ENCODE assay signal across 1 cellular context in the genomic region with DNA sequence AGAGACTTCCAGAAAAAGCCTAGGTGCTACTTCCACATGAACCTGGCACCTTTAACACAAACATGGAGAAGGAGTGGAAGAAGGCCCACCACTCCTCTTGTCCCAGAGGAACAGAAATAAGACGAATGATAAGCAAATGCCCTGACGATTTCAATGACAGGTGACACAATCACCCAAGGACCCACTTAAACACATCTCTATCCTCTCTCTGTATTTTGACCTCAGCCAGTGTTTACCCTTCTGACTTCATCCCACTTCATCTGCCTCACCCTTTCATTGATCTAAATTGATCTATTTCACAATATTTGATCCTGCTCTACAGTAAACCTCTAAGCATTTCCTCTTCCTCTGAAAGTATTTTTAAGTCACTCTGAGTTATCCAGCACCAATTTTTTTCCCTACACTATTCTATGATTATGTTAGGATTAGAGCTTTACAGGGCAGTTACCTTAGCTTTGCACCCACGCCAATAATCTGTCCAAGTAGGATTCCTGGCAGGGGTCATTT.
TF ChIP-seq lines count a peak whose summit lies in the region.

No MANE protein-coding gene starts in this region.

TF ChIP-seq in HepG2, 621 proteins besides CTCF, POLR2A, EP300 and RAD21 (continued from another document and continues in another):
- TF ChIP-seq, protein P1, sequence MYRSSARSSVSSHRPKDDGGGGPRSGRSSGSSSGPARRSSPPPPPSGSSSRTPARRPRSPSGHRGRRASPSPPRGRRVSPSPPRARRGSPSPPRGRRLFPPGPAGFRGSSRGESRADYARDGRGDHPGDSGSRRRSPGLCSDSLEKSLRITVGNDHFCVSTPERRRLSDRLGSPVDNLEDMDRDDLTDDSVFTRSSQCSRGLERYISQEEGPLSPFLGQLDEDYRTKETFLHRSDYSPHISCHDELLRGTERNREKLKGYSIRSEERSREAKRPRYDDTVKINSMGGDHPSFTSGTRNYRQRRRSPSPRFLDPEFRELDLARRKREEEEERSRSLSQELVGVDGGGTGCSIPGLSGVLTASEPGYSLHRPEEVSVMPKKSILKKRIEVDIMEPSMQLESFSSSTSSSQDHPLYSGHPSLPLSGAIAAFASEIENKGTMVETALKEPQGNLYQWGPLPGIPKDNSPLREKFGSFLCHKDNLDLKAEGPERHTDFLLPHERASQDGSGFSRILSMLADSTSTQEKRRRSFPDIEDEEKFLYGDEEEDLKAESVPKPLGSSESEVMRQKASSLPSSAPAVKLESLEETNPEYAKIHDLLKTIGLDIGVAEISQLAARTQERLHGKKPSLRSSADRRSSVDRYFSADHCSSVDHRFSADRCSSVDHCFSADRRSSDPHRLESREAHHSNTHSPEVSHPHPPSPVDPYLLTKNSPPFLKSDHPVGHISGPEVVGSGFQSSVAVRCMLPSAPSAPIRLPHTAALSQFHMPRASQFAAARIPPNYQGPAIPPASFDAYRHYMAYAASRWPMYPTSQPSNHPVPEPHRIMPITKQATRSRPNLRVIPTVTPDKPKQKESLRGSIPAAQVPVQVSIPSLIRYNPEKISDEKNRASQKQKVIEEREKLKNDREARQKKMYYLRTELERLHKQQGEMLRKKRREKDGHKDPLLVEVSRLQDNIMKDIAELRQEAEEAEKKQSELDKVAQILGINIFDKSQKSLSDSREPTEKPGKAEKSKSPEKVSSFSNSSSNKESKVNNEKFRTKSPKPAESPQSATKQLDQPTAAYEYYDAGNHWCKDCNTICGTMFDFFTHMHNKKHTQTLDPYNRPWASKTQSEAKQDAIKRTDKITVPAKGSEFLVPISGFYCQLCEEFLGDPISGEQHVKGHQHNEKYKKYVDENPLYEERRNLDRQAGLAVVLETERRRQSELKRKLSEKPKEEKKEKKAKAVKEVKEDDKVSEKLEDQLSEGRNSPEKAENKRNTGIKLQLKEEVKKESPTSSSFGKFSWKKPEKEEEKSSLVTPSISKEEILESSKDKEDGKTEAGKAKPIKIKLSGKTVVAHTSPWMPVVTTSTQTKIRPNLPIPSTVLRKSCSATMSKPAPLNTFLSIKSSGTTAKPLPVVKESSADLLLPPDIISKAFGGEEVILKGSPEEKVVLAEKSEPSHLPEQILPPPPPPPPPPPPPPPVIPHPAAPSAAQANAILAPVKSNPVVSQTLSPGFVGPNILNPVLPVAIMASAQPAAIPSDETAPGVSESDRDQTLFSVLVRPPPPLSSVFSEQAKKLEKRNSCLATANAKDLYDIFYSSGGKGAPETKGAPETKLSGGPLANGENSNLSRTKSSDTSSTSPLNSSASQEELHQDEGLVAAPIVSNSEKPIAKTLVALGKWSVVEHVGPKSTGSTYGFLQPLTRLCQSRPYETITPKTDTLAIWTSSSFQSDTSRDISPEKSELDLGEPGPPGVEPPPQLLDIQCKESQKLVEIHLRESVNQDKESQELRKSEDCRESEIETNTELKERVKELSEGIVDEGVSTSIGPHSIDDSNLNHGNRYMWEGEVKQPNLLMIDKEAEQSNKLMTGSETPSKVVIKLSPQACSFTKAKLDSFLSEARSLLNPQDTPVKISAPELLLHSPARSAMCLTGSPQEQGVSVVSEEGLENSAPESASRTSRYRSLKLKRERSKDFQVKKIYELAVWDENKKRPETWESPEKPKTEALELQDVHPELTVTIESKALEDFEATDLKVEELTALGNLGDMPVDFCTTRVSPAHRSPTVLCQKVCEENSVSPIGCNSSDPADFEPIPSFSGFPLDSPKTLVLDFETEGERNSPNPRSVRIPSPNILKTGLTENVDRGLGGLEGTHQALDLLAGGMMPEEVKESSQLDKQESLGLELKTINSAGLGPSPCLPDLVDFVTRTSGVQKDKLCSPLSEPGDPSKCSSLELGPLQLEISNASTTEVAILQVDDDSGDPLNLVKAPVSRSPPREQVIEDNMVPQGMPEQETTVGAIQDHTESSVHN (CRISPR knock-in tag; IDR thresholded peaks at IDR 0.05) = no peak
- TF ChIP-seq JARID2 (CRISPR knock-in tag; IDR thresholded peaks at IDR 0.05; ENCODE audit: insufficient replicate concordance) (no peak), KLF13 (CRISPR knock-in tag; IDR thresholded peaks at IDR 0.05) (no peak), ZNF331 (CRISPR knock-in tag; IDR thresholded peaks at IDR 0.05) (0 out of 2 replicates have a peak, but pooled peaks have one; percentile 44), MAX (IDR thresholded peaks at IDR 0.05) (peak; percentile 64), ZNF274 (CRISPR knock-in tag; IDR thresholded peaks at IDR 0.05) (no peak), MBNL3 (CRISPR knock-in tag; conservative IDR thresholded peaks at IDR 0.05) (no peak), MEF2D (CRISPR knock-in tag; IDR thresholded peaks at IDR 0.05) (peak; percentile 87), ARNT (IDR thresholded peaks at IDR 0.05) (no peak), SMAD1 (CRISPR knock-in tag; IDR thresholded peaks at IDR 0.05; ENCODE audit: borderline replicate concordance, low read depth) (no peak), ZBTB8A (CRISPR knock-in tag; IDR thresholded peaks at IDR 0.05; ENCODE audit: borderline replicate concordance, low read depth) (no peak), ZNF460 (CRISPR knock-in tag; IDR thresholded peaks at IDR 0.05; ENCODE audit: borderline replicate concordance) (no peak), KAT2B (IDR thresholded peaks at IDR 0.05; ENCODE audit: borderline replicate concordance, low read depth, low read length) (peak; percentile 95), ERF (CRISPR knock-in tag; IDR thresholded peaks at IDR 0.05) (peak; percentile 70), FOSL2 (CRISPR knock-in tag; IDR thresholded peaks at IDR 0.05) (peak; percentile 86), ONECUT2 (CRISPR knock-in tag; IDR thresholded peaks at IDR 0.05) (peak; percentile 97), ZMYM4 (CRISPR knock-in tag; IDR thresholded peaks at IDR 0.05) (peak; percentile 80), ZSCAN31 (CRISPR knock-in tag; IDR thresholded peaks at IDR 0.05; ENCODE audit: low read depth) (no peak), RNF219 (CRISPR knock-in tag; IDR thresholded peaks at IDR 0.05) (no peak), ARNTL (CRISPR knock-in tag; IDR thresholded peaks at IDR 0.05) (peak; percentile 53; the same call in 1 of the 2 replicates), CBFB (CRISPR knock-in tag; IDR thresholded peaks at IDR 0.05) (0 out of 2 replicates have a peak, but pooled peaks have one; percentile 21), ZEB1 (IDR thresholded peaks at IDR 0.05; ENCODE audit: insufficient replicate concordance, low read depth) (peak; percentile 72), YY1 (IDR thresholded peaks at IDR 0.05; ENCODE audit: insufficient read depth, insufficient replicate concordance, low read depth, low read length) (no peak), MXD4 (CRISPR knock-in tag; IDR thresholded peaks at IDR 0.05) (peak; percentile 25; the same call in 1 of the 2 replicates), ELF4 (CRISPR knock-in tag; IDR thresholded peaks at IDR 0.05; ENCODE audit: borderline replicate concordance) (no peak), MIER3 (CRISPR knock-in tag; IDR thresholded peaks at IDR 0.05; ENCODE audit: borderline replicate concordance) (peak; percentile 86), ZFYVE20 (CRISPR knock-in tag; IDR thresholded peaks at IDR 0.05; ENCODE audit: borderline replicate concordance, low read depth) (no peak), RORA (CRISPR knock-in tag; IDR thresholded peaks at IDR 0.05) (no peak), DZIP1 (CRISPR knock-in tag; IDR thresholded peaks at IDR 0.05) (no peak), ZNF326 (CRISPR knock-in tag; IDR thresholded peaks at IDR 0.05; ENCODE audit: borderline replicate concordance) (no peak), CCDC6 (CRISPR knock-in tag; IDR thresholded peaks at IDR 0.05) (peak; percentile 63; the same call in 1 of the 2 replicates), CHD2 (IDR thresholded peaks at IDR 0.05; ENCODE audit: low read depth, low read length) (no peak), POGZ (CRISPR knock-in tag; IDR thresholded peaks at IDR 0.05) (peak; percentile 83), ZNF552 (CRISPR knock-in tag; IDR thresholded peaks at IDR 0.05; ENCODE audit: borderline replicate concordance) (no peak), HDAC1 (CRISPR knock-in tag; IDR thresholded peaks at IDR 0.05) (peak; percentile 89), ZNF235 (CRISPR knock-in tag; IDR thresholded peaks at IDR 0.05; ENCODE audit: borderline replicate concordance) (no peak)
- TF ChIP-seq, protein P2, sequence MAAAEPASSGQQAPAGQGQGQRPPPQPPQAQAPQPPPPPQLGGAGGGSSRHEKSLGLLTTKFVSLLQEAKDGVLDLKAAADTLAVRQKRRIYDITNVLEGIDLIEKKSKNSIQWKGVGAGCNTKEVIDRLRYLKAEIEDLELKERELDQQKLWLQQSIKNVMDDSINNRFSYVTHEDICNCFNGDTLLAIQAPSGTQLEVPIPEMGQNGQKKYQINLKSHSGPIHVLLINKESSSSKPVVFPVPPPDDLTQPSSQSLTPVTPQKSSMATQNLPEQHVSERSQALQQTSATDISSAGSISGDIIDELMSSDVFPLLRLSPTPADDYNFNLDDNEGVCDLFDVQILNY (CRISPR knock-in tag; conservative IDR thresholded peaks at IDR 0.05) = no peak
- TF ChIP-seq, protein P3, sequence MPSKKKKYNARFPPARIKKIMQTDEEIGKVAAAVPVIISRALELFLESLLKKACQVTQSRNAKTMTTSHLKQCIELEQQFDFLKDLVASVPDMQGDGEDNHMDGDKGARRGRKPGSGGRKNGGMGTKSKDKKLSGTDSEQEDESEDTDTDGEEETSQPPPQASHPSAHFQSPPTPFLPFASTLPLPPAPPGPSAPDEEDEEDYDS (CRISPR knock-in tag; IDR thresholded peaks at IDR 0.05) = 0 out of 2 replicates have a peak, but pooled peaks have one; percentile 29
- TF ChIP-seq, protein P4, sequence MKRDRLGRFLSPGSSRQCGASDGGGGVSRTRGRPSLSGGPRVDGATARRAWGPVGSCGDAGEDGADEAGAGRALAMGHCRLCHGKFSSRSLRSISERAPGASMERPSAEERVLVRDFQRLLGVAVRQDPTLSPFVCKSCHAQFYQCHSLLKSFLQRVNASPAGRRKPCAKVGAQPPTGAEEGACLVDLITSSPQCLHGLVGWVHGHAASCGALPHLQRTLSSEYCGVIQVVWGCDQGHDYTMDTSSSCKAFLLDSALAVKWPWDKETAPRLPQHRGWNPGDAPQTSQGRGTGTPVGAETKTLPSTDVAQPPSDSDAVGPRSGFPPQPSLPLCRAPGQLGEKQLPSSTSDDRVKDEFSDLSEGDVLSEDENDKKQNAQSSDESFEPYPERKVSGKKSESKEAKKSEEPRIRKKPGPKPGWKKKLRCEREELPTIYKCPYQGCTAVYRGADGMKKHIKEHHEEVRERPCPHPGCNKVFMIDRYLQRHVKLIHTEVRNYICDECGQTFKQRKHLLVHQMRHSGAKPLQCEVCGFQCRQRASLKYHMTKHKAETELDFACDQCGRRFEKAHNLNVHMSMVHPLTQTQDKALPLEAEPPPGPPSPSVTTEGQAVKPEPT (CRISPR knock-in tag; IDR thresholded peaks at IDR 0.05; ENCODE audit: low read depth) = no peak
- TF ChIP-seq, protein P5, sequence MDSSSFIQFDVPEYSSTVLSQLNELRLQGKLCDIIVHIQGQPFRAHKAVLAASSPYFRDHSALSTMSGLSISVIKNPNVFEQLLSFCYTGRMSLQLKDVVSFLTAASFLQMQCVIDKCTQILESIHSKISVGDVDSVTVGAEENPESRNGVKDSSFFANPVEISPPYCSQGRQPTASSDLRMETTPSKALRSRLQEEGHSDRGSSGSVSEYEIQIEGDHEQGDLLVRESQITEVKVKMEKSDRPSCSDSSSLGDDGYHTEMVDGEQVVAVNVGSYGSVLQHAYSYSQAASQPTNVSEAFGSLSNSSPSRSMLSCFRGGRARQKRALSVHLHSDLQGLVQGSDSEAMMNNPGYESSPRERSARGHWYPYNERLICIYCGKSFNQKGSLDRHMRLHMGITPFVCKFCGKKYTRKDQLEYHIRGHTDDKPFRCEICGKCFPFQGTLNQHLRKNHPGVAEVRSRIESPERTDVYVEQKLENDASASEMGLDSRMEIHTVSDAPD (CRISPR knock-in tag; IDR thresholded peaks at IDR 0.05) = 0 out of 2 replicates have a peak, but pooled peaks have one; percentile 46
- TF ChIP-seq, protein P6, sequence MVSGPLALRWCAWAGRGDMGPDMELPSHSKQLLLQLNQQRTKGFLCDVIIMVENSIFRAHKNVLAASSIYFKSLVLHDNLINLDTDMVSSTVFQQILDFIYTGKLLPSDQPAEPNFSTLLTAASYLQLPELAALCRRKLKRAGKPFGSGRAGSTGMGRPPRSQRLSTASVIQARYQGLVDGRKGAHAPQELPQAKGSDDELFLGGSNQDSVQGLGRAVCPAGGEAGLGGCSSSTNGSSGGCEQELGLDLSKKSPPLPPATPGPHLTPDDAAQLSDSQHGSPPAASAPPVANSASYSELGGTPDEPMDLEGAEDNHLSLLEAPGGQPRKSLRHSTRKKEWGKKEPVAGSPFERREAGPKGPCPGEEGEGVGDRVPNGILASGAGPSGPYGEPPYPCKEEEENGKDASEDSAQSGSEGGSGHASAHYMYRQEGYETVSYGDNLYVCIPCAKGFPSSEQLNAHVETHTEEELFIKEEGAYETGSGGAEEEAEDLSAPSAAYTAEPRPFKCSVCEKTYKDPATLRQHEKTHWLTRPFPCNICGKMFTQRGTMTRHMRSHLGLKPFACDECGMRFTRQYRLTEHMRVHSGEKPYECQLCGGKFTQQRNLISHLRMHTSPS (CRISPR knock-in tag; IDR thresholded peaks at IDR 0.05; ENCODE audit: low read depth) = no peak
